ENCODE assay signal across 20 cellular contexts in genomic region chr1:194233069-194233468, GRCh38.
A peak's percentile ranks its signal among the peaks of the same experiment; 100 is the strongest.
DNase-seq lines count a peak whose midpoint lies in the region; ATAC-seq and TF ChIP-seq lines count a peak whose summit lies in the region.
"Had no signal": no experiment of that assay in that cellular context is flagged by ENCODE, and none has a peak within 500 bp of the region (broad histone marks: within the 10 kb centered on the region; RNA-seq: fewer than 3 reads in every experiment).

No MANE protein-coding gene starts in this region.

- H3K9ac ChIP-seq in PC-3 (ENCODE audit: low read length) (no peak overlapping the region), fibroblast of lung (ENCODE audit: insufficient read depth, low read length) (no peak overlapping the region), MM.1S (ENCODE audit: low read length) (no peak overlapping the region)

- no peak overlapping the region for H3K4me3 Mint-ChIP-seq in MCF 10A (ENCODE audit: unreplicated experiment)
- H3K4me3 Mint-ChIP-seq: CD14-positive monocyte had no signal

- TF ChIP-seq POLR2A in breast epithelium (IDR thresholded peaks at IDR 0.05) (no peak), vagina (IDR thresholded peaks at IDR 0.05) (no peak)

- H2AFZ ChIP-seq in PC-3 (ENCODE audit: low read length) (no peak overlapping the region), fibroblast of lung (ENCODE audit: low read length) (no peak overlapping the region), MM.1S (ENCODE audit: low read length) (no peak overlapping the region)

- no peaks in the 10 kb centered on the region for H3K79me2 ChIP-seq in PC-3 (ENCODE audit: low read length)
- no peaks in the 10 kb centered on the region for H3K79me2 ChIP-seq in fibroblast of lung (ENCODE audit: control insufficient read depth, insufficient read depth, low read length)
- no peaks in the 10 kb centered on the region for H3K79me2 ChIP-seq in MM.1S (ENCODE audit: low read length)

- H4K20me1 ChIP-seq in PC-3 (ENCODE audit: low read length), result no peaks in the 10 kb centered on the region
- no peaks in the 10 kb centered on the region for H4K20me1 ChIP-seq in fibroblast of lung (ENCODE audit: control insufficient read depth, extremely low read depth, insufficient read depth, low read length)
- H4K20me1 ChIP-seq in MM.1S (ENCODE audit: insufficient read depth, low read length), result no peaks in the 10 kb centered on the region

- no peak for TF ChIP-seq CTCF in MCF 10A (IDR thresholded peaks at IDR 0.05; ENCODE audit: unreplicated experiment)
- TF ChIP-seq CTCF in breast epithelium (IDR thresholded peaks at IDR 0.05), result no peak
- no peak for TF ChIP-seq CTCF in PC-3 (conservative IDR thresholded peaks at IDR 0.05; ENCODE audit: low read depth, low read length)
- no peak for TF ChIP-seq CTCF in fibroblast of lung (conservative IDR thresholded peaks at IDR 0.05 in 1 of 2, IDR thresholded peaks at IDR 0.05 in 1 of 2; ENCODE audit: low read depth in 1 of 2, low read length in 2 of 2)
- no peak for TF ChIP-seq CTCF in upper lobe of right lung (IDR thresholded peaks at IDR 0.05)
- no peak for TF ChIP-seq CTCF in vagina (IDR thresholded peaks at IDR 0.05)
- no peak for TF ChIP-seq CTCF in BE2C (IDR thresholded peaks at IDR 0.05; ENCODE audit: low read depth, low read length)
- TF ChIP-seq CTCF in MM.1S (IDR thresholded peaks at IDR 0.05; ENCODE audit: low read length), result no peak

- POLR2A ChIA-PET in MCF 10A (lab: Yijun Ruan, JAX), result no interaction called here
- POLR2A ChIA-PET in PC-3 (lab: Charles Lee; ENCODE audit: unreplicated experiment), result no interaction called here

- CTCF ChIA-PET in MCF 10A (lab: Yijun Ruan, JAX) (interaction anchor here (0.7 kb wide), 1 partner anchor 388 kb away, joined by 3 read pairs; no protein-coding TSS in a partner anchor), PC-3 (lab: Charles Lee) (interaction anchor here (0.6 kb wide), 1 partner anchor 470 kb away, joined by 5 read pairs; no protein-coding TSS in a partner anchor)

- intact Hi-C loops in MCF 10A (cut with micrococcal nuclease), result no loop called here
- intact Hi-C loops in breast epithelium (cut with DNase I; ENCODE audit: low total_unique reads), result no loop called here
- intact Hi-C loops in PC-3 (cut with micrococcal nuclease), result no loop called here
- intact Hi-C loops in upper lobe of right lung (cut with DNase I), result no loop called here
- intact Hi-C loops in vagina (cut with DNase I), result no loop called here

- H3K9me3 ChIP-seq in breast epithelium (peaks cover 0 to 8% of the 10 kb centered on the region in 2 donors), PC-3 (ENCODE audit: low read length) (no peaks in the 10 kb centered on the region), fibroblast of lung (ENCODE audit: control insufficient read depth, insufficient read depth, low read depth, low read length) (no peaks in the 10 kb centered on the region), upper lobe of right lung (no peaks in the 10 kb centered on the region), vagina (no peaks in the 10 kb centered on the region), BE2C (no peaks in the 10 kb centered on the region), MM.1S (replicated peaks; ENCODE audit: insufficient read depth, low read length) (no peaks in the 10 kb centered on the region)

- H3K27ac Mint-ChIP-seq in MCF 10A (ENCODE audit: low read depth, unreplicated experiment), result no peak overlapping the region
- H3K27ac Mint-ChIP-seq: CD14-positive monocyte had no signal

- H3K9me2 ChIP-seq in PC-3 (replicated peaks; ENCODE audit: low read length) (no peaks in the 10 kb centered on the region), MM.1S (replicated peaks; ENCODE audit: insufficient read depth, low read length) (no peaks in the 10 kb centered on the region)

- H3K27me3 ChIP-seq in breast epithelium, result no peaks in the 10 kb centered on the region
- no peaks in the 10 kb centered on the region for H3K27me3 ChIP-seq in PC-3 (ENCODE audit: low read length)
- H3K27me3 ChIP-seq in fibroblast of lung (ENCODE audit: control insufficient read depth, insufficient read depth, low read length), result no peaks in the 10 kb centered on the region
- no peaks in the 10 kb centered on the region for H3K27me3 ChIP-seq in upper lobe of right lung
- H3K27me3 ChIP-seq in vagina, result no peaks in the 10 kb centered on the region
- H3K27me3 ChIP-seq in BE2C, result no peaks in the 10 kb centered on the region
- H3K27me3 ChIP-seq in MM.1S (replicated peaks; ENCODE audit: insufficient read depth, low read length), result no peaks in the 10 kb centered on the region

- no peaks in the 10 kb centered on the region for H3K27me3 Mint-ChIP-seq in MCF 10A (ENCODE audit: insufficient read depth, unreplicated experiment)

- BruUV-seq in MCF 10A (replicated peaks; lab: Mats Ljungman, UMichigan) (no TSS peak), PC-3 (replicated peaks; lab: Mats Ljungman, UMichigan) (no TSS peak)

- ATAC-seq in PC-3, result peak; percentile 70
- peak; percentile 36 for ATAC-seq in upper lobe of right lung
- ATAC-seq: K562 had no signal

- H3K4me1 ChIP-seq in breast epithelium (no peaks in the 10 kb centered on the region), PC-3 (ENCODE audit: insufficient read depth, low read length) (peaks cover 12% of the 10 kb centered on the region), fibroblast of lung (ENCODE audit: control insufficient read depth, extremely low read depth, insufficient read depth, low read length) (no peaks in the 10 kb centered on the region), upper lobe of right lung (no peaks in the 10 kb centered on the region), vagina (no peaks in the 10 kb centered on the region), BE2C (peaks cover 10% of the 10 kb centered on the region), MM.1S (ENCODE audit: low read length) (no peaks in the 10 kb centered on the region)

- H3K27ac ChIP-seq in breast epithelium (no peak overlapping the region), PC-3 (ENCODE audit: low read length) (no peak overlapping the region), fibroblast of lung (ENCODE audit: insufficient read depth, low read length) (no peak overlapping the region), upper lobe of right lung (no peak overlapping the region), vagina (no peak overlapping the region), MM.1S (ENCODE audit: low read length) (no peak overlapping the region)

- H3K4me3 ChIP-seq in breast epithelium, result no peak overlapping the region
- H3K4me3 ChIP-seq in PC-3 (ENCODE audit: low read length), result no peak overlapping the region
- H3K4me3 ChIP-seq in fibroblast of lung (replicated peaks in 1 of 4; ENCODE audit: control extremely low read depth in 1 of 4, insufficient read depth in 1 of 4, low read depth in 3 of 4, low read length in 4 of 4), result no peak overlapping the region
- H3K4me3 ChIP-seq in upper lobe of right lung, result no peak overlapping the region
- H3K4me3 ChIP-seq in vagina, result no peak overlapping the region
- no peak overlapping the region for H3K4me3 ChIP-seq in BE2C (ENCODE audit: low read depth, low read length)
- H3K4me3 ChIP-seq in MM.1S (ENCODE audit: low read length), result no peak overlapping the region
- H3K4me3 ChIP-seq: K562 had no signal

- H3F3A ChIP-seq in PC-3 (ENCODE audit: low read length, unreplicated experiment), result no peaks in the 10 kb centered on the region
- no peaks in the 10 kb centered on the region for H3F3A ChIP-seq in MM.1S (ENCODE audit: insufficient read depth, low read length)

- H3K36me3 Mint-ChIP-seq in MCF 10A (ENCODE audit: insufficient read depth, unreplicated experiment), result no peaks in the 10 kb centered on the region
- H3K36me3 Mint-ChIP-seq: CD14-positive monocyte had no signal

- peak; percentile 10 for DNase-seq in MCF 10A (ENCODE audit: unreplicated experiment)
- no peak for DNase-seq in breast epithelium (ENCODE audit: low spot score in 2 of 2)
- peak; percentile 18 for DNase-seq in PC-3
- peak; percentile 7 to 50 for DNase-seq in fibroblast of lung (ENCODE audit: low read depth in 2 of 2)
- DNase-seq in upper lobe of right lung, result no peak
- DNase-seq in vagina (ENCODE audit: extremely low spot score in 2 of 2), result no peak
- no peak for DNase-seq in BE2C
- no peak for DNase-seq in MM.1S
- DNase-seq: 8988T, AML-193, DMS79 treated with DMSO at 0.1 percent for 48 hours, H7, MV-4-11, NCI-H187, NCI-H446 treated with DMSO at 0.1 percent for 48 hours, NCI-H526 treated with DMSO at 0.1 percent for 48 hours, Right ventricle myocardium superior, SW 1271 had no signal

- no peaks in the 10 kb centered on the region for H3K9me3 Mint-ChIP-seq in MCF 10A (ENCODE audit: unreplicated experiment)

- no peaks in the 10 kb centered on the region for H3K4me1 Mint-ChIP-seq in MCF 10A (ENCODE audit: insufficient read depth, unreplicated experiment)
- H3K4me1 Mint-ChIP-seq: CD14-positive monocyte had no signal

- H3K36me3 ChIP-seq in breast epithelium (peaks cover 4% of the 10 kb centered on the region), PC-3 (ENCODE audit: low read depth, low read length) (no peaks in the 10 kb centered on the region), fibroblast of lung (ENCODE audit: control insufficient read depth, insufficient read depth, low read length) (no peaks in the 10 kb centered on the region), upper lobe of right lung (no peaks in the 10 kb centered on the region), vagina (no peaks in the 10 kb centered on the region), BE2C (no peaks in the 10 kb centered on the region), MM.1S (replicated peaks; ENCODE audit: insufficient read depth, low read length) (no peaks in the 10 kb centered on the region)

- peak overlapping the region; percentile 40; the same call in 1 of the 2 replicates for H3K4me2 ChIP-seq in PC-3 (ENCODE audit: low read length)
- no peak overlapping the region for H3K4me2 ChIP-seq in fibroblast of lung (ENCODE audit: extremely low read depth, insufficient read depth, low read length)
- H3K4me2 ChIP-seq in MM.1S (ENCODE audit: low read depth, low read length), result no peak overlapping the region

Comparison
In these comparisons a context has a peak if more than half of its experiments do, and no peak if none do; other contexts are left out.
1. DNase-seq: peak in MCF 10A (single experiment), PC-3 (single experiment) and fibroblast of lung (2 of 2); none in breast epithelium (0 of 2), upper lobe of right lung (single experiment), vagina (0 of 2), BE2C (single experiment) and MM.1S (single experiment).